ENCODE assay signal across 8 cellular contexts in the genomic region with DNA sequence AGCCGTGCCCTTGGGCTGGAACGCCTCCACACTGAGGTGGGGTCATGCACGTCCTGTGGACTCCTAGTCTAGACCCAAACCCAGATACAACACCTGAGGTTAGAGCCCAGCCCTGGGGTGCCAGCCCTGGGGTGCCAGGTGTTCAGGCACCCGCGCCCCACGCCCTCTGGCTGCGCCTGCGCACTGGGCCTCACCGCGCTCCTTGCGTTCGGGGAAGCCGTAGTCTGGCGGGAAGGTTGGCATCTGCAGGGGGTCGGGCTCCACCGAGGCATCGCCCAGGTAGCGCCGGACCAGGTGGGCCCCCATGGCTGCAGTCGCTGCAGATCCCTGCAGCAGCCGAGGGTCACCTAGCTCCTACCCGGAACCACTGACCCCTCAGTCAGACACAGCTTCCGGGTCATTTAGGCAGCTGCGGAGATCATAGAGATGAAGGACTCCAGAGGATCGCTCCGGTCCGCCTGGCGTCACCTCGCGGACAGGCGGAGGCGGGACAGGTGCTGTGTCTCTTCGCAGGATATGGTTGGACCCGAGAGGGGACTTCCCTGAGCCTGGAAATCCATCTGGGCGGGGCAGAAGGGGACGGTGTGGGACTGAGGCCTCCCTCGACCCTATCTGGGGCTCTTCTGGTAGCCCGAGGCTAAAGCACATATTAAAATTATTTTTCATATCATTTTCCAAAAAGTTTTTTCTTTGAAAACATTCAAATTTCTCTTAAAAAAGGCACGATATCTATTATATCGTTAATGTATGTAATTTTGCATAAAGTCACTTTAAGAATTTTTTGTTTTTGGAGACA. TPM values are rescaled to one million over a fixed set of nuclear protein-coding genes. Genes with fewer than 3 reads are reported as not detected.
DNase-seq lines count a peak whose midpoint lies in the region; ATAC-seq and TF ChIP-seq lines count a peak whose summit lies in the region.

Gene NDUFB7, minus strand, starts transcription at position 372 of the 796 bp plus-strand sequence. Its CDS starts 66 bp downstream, at position 306.

- no peaks in the 10 kb centered on the region for H3K27me3 Mint-ChIP-seq in activated CD4-positive, alpha-beta T cell treated with anti-CD3 and anti-CD28 coated beads, Interleukin-2, amount 10 ng/mL, durations not matched to agents 24 days and 14 days

- no peaks in the 10 kb centered on the region for H3K9me3 Mint-ChIP-seq in activated CD4-positive, alpha-beta T cell treated with anti-CD3 and anti-CD28 coated beads, Interleukin-2, amount 10 ng/mL, durations not matched to agents 24 days and 14 days

- H3K4me3 ChIP-seq in coronary artery: peak within 1 kb of the TSS; percentile 82

- peak; percentile 31 to 92 (median 85) for DNase-seq in C1 segment of cervical spinal cord (lab: John Stamatoyannopoulos, UW)
- DNase-seq in NCI-H526 (lab: John Stamatoyannopoulos, UW): peak; percentile 89 to 93
- DNase-seq in activated CD4-positive, alpha-beta T cell treated with anti-CD3 and anti-CD28 coated beads, Interleukin-2, amount 10 ng/mL, durations not matched to agents 24 days and 14 days: peak; percentile 97
- DNase-seq in coronary artery (ENCODE audit: low spot score): peak; percentile 93
- peak; percentile 97 for DNase-seq in left kidney (ENCODE audit: low read depth, low spot score)
- DNase-seq in stimulated activated CD4-positive, alpha-beta T cell treated with anti-CD3 and anti-CD28 coated beads, Interleukin-2, amount 100 ng/mL, for 24 hours: peak; percentile 90

- H3K4me1 Mint-ChIP-seq in activated CD4-positive, alpha-beta T cell treated with anti-CD3 and anti-CD28 coated beads, Interleukin-2, amount 10 ng/mL, durations not matched to agents 24 days and 14 days: peaks cover 23% of the 10 kb centered on the region

- peak within 1 kb of the TSS; percentile 89 for H3K27ac Mint-ChIP-seq in activated CD4-positive, alpha-beta T cell treated with anti-CD3 and anti-CD28 coated beads, Interleukin-2, amount 10 ng/mL, durations not matched to agents 24 days and 14 days

- H3K36me3 Mint-ChIP-seq in activated CD4-positive, alpha-beta T cell treated with anti-CD3 and anti-CD28 coated beads, Interleukin-2, amount 10 ng/mL, durations not matched to agents 24 days and 14 days (ENCODE audit: low read depth): peaks cover 17% of the 10 kb centered on the region

- TF ChIP-seq CTCF in coronary artery (IDR thresholded peaks at IDR 0.05): peak; percentile 48

- intact Hi-C loops in activated CD4-positive, alpha-beta T cell treated with anti-CD3 and anti-CD28 coated beads, Interleukin-2, amount 10 ng/mL, durations not matched to agents 24 days and 14 days (cut with micrococcal nuclease): loop anchor here (1.0 to 10.0 kb wide), 2 partner anchors 117 to 213 kb away; no protein-coding TSS in a partner anchor

- peak within 1 kb of the TSS; percentile 53 to 73 for H3K27ac ChIP-seq in coronary artery

- peak; percentile 80 for ATAC-seq in GM19324 (IDR thresholded peaks at IDR 0.05; ENCODE audit: low FRiP score, unreplicated experiment)
- ATAC-seq in HG03469 (IDR thresholded peaks at IDR 0.05; ENCODE audit: unreplicated experiment): peak; percentile 49

- peak within 1 kb of the TSS; percentile 91 for H3K4me3 Mint-ChIP-seq in activated CD4-positive, alpha-beta T cell treated with anti-CD3 and anti-CD28 coated beads, Interleukin-2, amount 10 ng/mL, durations not matched to agents 24 days and 14 days

RNA-seq across cellular contexts. Expression of gene NDUFB7, which starts in this region (rescaled TPM):
- total RNA-seq in activated CD4-positive, alpha-beta T cell treated with anti-CD3 and anti-CD28 coated beads, Interleukin-2, amount 10 ng/mL, durations not matched to agents 24 days and 14 days: 129 and 132 TPM in 2 replicates

Comparison
In these comparisons a context has a peak if more than half of its experiments do, and no peak if none do; other contexts are left out.
1. Peak in every context shown above with its lines: DNase-seq, ATAC-seq, H3K4me3 ChIP-seq and H3K27ac ChIP-seq.